ENCODE assay signal across 1 cellular context in genomic region chr7:135160098-135160857, GRCh38.
TF ChIP-seq lines count a peak whose summit lies in the region.

No MANE protein-coding gene starts in this region.

TF ChIP-seq in GM12878, 131 proteins besides CTCF, POLR2A, EP300 and RAD21 (continued from another document):
- TF ChIP-seq CEBPZ (IDR thresholded peaks at IDR 0.05; ENCODE audit: low read depth, low read length): no peak
- TF ChIP-seq MXI1 (IDR thresholded peaks at IDR 0.05; ENCODE audit: low read depth, low read length): peak; percentile 53; the same call in 1 of the 2 replicates
- no peak for TF ChIP-seq RBBP5 (conservative IDR thresholded peaks at IDR 0.05)
- TF ChIP-seq, protein P1, sequence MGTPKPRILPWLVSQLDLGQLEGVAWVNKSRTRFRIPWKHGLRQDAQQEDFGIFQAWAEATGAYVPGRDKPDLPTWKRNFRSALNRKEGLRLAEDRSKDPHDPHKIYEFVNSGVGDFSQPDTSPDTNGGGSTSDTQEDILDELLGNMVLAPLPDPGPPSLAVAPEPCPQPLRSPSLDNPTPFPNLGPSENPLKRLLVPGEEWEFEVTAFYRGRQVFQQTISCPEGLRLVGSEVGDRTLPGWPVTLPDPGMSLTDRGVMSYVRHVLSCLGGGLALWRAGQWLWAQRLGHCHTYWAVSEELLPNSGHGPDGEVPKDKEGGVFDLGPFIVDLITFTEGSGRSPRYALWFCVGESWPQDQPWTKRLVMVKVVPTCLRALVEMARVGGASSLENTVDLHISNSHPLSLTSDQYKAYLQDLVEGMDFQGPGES (IDR thresholded peaks at IDR 0.05): no peak
- TF ChIP-seq ETV6 (conservative IDR thresholded peaks at IDR 0.05 in 1 of 2, IDR thresholded peaks at IDR 0.05 in 1 of 2; ENCODE audit: borderline replicate concordance in 1 of 2, low read depth in 1 of 2): no peak
- TF ChIP-seq CHD4 (IDR thresholded peaks at IDR 0.05): no peak
- TF ChIP-seq PML (IDR thresholded peaks at IDR 0.05; ENCODE audit: low read length): no peak
- no peak for TF ChIP-seq SRF (IDR thresholded peaks at IDR 0.05; ENCODE audit: low read depth in 2 of 2, low read length in 2 of 2)
- TF ChIP-seq RAD51 (IDR thresholded peaks at IDR 0.05): no peak
- TF ChIP-seq, protein P2, sequence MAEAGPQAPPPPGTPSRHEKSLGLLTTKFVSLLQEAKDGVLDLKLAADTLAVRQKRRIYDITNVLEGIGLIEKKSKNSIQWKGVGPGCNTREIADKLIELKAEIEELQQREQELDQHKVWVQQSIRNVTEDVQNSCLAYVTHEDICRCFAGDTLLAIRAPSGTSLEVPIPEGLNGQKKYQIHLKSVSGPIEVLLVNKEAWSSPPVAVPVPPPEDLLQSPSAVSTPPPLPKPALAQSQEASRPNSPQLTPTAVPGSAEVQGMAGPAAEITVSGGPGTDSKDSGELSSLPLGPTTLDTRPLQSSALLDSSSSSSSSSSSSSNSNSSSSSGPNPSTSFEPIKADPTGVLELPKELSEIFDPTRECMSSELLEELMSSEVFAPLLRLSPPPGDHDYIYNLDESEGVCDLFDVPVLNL (IDR thresholded peaks at IDR 0.05; ENCODE audit: low read depth, low read length): no peak
- peak; percentile 59; the same call in 1 of the 2 replicates for TF ChIP-seq ZNF687 (IDR thresholded peaks at IDR 0.05)
- peak; percentile 49 for TF ChIP-seq NR2C1 (IDR thresholded peaks at IDR 0.05)
